16 cellular contexts compared by ENCODE assay signal in genomic region chr3:153180860-153181372, GRCh38.
"Had no signal": no experiment of that assay in that cellular context is flagged by ENCODE, and none has a peak within 500 bp of the region (broad histone marks: within the 10 kb centered on the region; RNA-seq: fewer than 3 reads in every experiment).

No MANE protein-coding gene starts in this region.

- H3K9me3 Mint-ChIP-seq: activated T-cell treated with anti-CD3 and anti-CD28 coated beads, Interleukin-2, amount 50 U/mL, for 4 hours; stimulated activated memory B cell treated with anti-CD40 and anti-IgM and Interleukin-4, amounts not matched to agents 10 μg/mL and 1 μg/mL and 100 μg/mL, for 72 hours had no signal

- DNase-seq: activated CD4-positive, alpha-beta T cell treated with anti-CD3 and anti-CD28 coated beads, Interleukin-2, amount 50 U/mL, for 48 hours; activated CD4-positive, CD25-positive, alpha-beta regulatory T cell treated with anti-CD3 and anti-CD28 coated beads, Interleukin-2, amount 50 U/mL, for 72 hours; activated effector memory CD4-positive, alpha-beta T cell treated with anti-CD3 and anti-CD28 coated beads, Interleukin-2, amount 50 U/mL, for 16 hours; activated T-cell treated with anti-CD3 and anti-CD28 coated beads, Interleukin-2, amount 50 U/mL, for 4 hours; dermis blood vessel endothelial cell; foreskin melanocyte; head of caudate nucleus; mucosa of descending colon; naive thymus-derived CD8-positive, alpha-beta T cell; posterior cingulate gyrus; transverse colon had no signal

- H3K4me3 Mint-ChIP-seq: activated naive CD8-positive, alpha-beta T cell; activated T-cell treated with anti-CD3 and anti-CD28 coated beads, Interleukin-2, amount 50 U/mL, for 4 hours; naive thymus-derived CD8-positive, alpha-beta T cell; stimulated activated memory B cell treated with anti-CD40 and anti-IgM and Interleukin-4, amounts not matched to agents 10 μg/mL and 1 μg/mL and 100 μg/mL, for 72 hours had no signal

- H3K4me3 ChIP-seq: mucosa of descending colon, right atrium auricular region, smooth muscle cell, transverse colon had no signal

- H3K9me3 ChIP-seq: mucosa of descending colon, neutrophil, transverse colon had no signal

- H3K27ac Mint-ChIP-seq: activated naive CD8-positive, alpha-beta T cell; stimulated activated memory B cell treated with anti-CD40 and anti-IgM and Interleukin-4, amounts not matched to agents 10 μg/mL and 1 μg/mL and 100 μg/mL, for 72 hours had no signal

- H3K4me2 ChIP-seq: smooth muscle cell had no signal

- H3K27ac ChIP-seq: neutrophil, right atrium auricular region, transverse colon had no signal

- H3K27me3 Mint-ChIP-seq: activated naive CD8-positive, alpha-beta T cell; naive thymus-derived CD8-positive, alpha-beta T cell; stimulated activated memory B cell treated with anti-CD40 and anti-IgM and Interleukin-4, amounts not matched to agents 10 μg/mL and 1 μg/mL and 100 μg/mL, for 72 hours had no signal

- ATAC-seq: activated T-cell treated with anti-CD3 and anti-CD28 coated beads, Interleukin-2, amount 50 U/mL, for 4 hours; mucosa of descending colon; naive thymus-derived CD8-positive, alpha-beta T cell; stimulated activated memory B cell treated with anti-CD40 and anti-IgM and Interleukin-4, amounts not matched to agents 10 μg/mL and 1 μg/mL and 100 μg/mL, for 72 hours had no signal

- H3K4me1 ChIP-seq: right atrium auricular region, transverse colon had no signal

- H3K27me3 ChIP-seq: neutrophil, right atrium auricular region, transverse colon had no signal

- H3K36me3 ChIP-seq: neutrophil, right atrium auricular region, transverse colon had no signal
